8 cellular contexts compared by ENCODE assay signal in the genomic region with DNA sequence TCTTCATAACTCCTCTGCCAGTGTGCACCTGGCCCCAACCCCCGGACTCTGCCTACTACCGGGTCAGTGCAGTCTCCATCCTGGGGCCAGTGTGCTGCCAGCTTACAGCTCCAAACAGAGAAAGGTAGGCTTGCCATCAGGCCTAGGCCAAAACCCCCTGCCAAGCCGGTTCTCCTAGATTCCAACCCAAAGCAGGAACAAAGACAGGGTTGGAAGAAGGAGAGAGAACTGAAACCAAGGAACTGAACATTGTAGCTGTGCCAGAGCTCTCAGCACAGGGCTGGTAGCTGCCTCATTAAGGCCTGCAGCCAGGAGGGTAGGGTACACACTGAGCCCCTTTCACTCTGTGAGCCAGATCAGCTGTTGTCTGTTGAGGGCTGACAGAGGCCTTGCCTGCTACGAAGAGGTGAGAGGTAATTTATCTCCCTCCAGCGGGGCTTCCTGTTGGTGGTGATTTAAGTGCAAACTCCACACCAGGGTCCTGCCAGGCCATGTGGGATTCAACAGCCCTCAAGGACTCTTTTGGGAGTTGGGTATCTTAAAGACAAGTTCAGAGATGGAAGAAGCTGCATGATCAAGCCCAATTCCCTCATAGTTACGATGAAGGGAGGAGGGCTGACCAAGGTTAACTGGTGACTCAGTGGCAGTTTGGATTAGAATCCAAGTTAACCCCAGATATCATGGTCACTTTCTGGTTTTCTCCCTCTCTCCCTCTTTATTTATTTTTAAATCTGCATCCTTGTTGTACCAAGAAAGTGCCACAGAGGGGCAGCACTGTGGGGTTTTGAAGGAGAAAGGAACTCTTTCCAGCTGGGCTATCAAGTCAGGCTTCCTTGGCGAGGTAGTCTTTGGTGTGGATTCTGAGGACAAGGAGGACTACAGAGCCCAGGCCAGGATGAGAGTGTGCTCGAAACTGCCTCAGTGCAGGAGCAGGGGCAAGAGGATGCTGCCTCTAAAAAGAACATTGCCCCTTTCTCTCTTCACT. TPM values are rescaled to one million over a fixed set of nuclear protein-coding genes. Genes with fewer than 3 reads are reported as not detected.
DNase-seq lines count a peak whose midpoint lies in the region; ATAC-seq and TF ChIP-seq lines count a peak whose summit lies in the region.

No MANE protein-coding gene starts in this region.

- no peak for TF ChIP-seq POLR2A in GM18505 (IDR thresholded peaks at IDR 0.05; ENCODE audit: borderline replicate concordance, extremely low read depth, insufficient read depth, insufficient read length)

- no peaks in the 10 kb centered on the region for H3K36me3 ChIP-seq in WERI-Rb-1

- H3K9me3 ChIP-seq in WERI-Rb-1 (ENCODE audit: severe bottlenecking), result no peaks in the 10 kb centered on the region

- peak; percentile 63 for TF ChIP-seq CTCF in WERI-Rb-1 (IDR thresholded peaks at IDR 0.05; ENCODE audit: low read depth, low read length)

- H3K27ac ChIP-seq in WERI-Rb-1 (no peak overlapping the region), temporal lobe (ENCODE audit: low read depth, low read length) (peak overlapping the region; percentile 76)

- no peak overlapping the region for H3K4me3 ChIP-seq in WERI-Rb-1 (ENCODE audit: low read depth, low read length)

- ATAC-seq in GM18505 (IDR thresholded peaks at IDR 0.05; ENCODE audit: unreplicated experiment), result no peak
- no peak for ATAC-seq in HG03175 (IDR thresholded peaks at IDR 0.05; ENCODE audit: unreplicated experiment)

- DNase-seq in DMS53 (lab: John Stamatoyannopoulos, UW), result peak; percentile 48
- no peak for DNase-seq in DMS53 treated with DMSO at 0.1 percent for 48 hours (lab: John Stamatoyannopoulos, UW; ENCODE audit: unreplicated experiment)
- peak; percentile 68 for DNase-seq in WERI-Rb-1
- peak; percentile 33 for DNase-seq in hepatic stellate cell (ENCODE audit: low spot score)
- DNase-seq in RPMI8226, result no peak

- H3K27me3 ChIP-seq in WERI-Rb-1 (ENCODE audit: insufficient read depth, low read depth, severe bottlenecking), result no peaks in the 10 kb centered on the region

RNA-seq across cellular contexts. Expression of a gene that starts 48.1 kb away (rescaled TPM):
- 189 TPM for total RNA-seq in temporal lobe

Comparison
In these comparisons a context has a peak if more than half of its experiments do, and no peak if none do; other contexts are left out.
1. DNase-seq: peak in DMS53 (single experiment), WERI-Rb-1 (single experiment) and hepatic stellate cell (single experiment); none in DMS53 treated with DMSO at 0.1 percent for 48 hours (single experiment) and RPMI8226 (single experiment).